In genomic region chr7:137755846-137756685, GRCh38 we compare ENCODE assay signal across 21 cellular contexts.
A peak's percentile ranks its signal among the peaks of the same experiment; 100 is the strongest.
DNase-seq lines count a peak whose midpoint lies in the region; ATAC-seq, FAIRE-seq and TF ChIP-seq lines count a peak whose summit lies in the region.
"Had no signal": no experiment of that assay in that cellular context is flagged by ENCODE, and none has a peak within 500 bp of the region (broad histone marks: within the 10 kb centered on the region; RNA-seq: fewer than 3 reads in every experiment).

No MANE protein-coding gene starts in this region.

- H3K4me3 ChIP-seq in AG10803 (ENCODE audit: low read length) (no peak overlapping the region), NB4 (ENCODE audit: low read depth, low read length) (peak overlapping the region; percentile 1), astrocyte (ENCODE audit: insufficient read depth, low read depth, low read length) (no peak overlapping the region), mesodermal cell (ENCODE audit: extremely low read depth, insufficient read depth, low read length, poor library complexity, severe bottlenecking) (no peak overlapping the region), H7 (ENCODE audit: insufficient read depth, low read depth, low read length) (no peak overlapping the region)
- H3K4me3 ChIP-seq: body of pancreas, uterus had no signal

- no peak for FAIRE-seq in astrocyte (lab: Jason Lieb, UNC)
- FAIRE-seq: GM12891 had no signal

- no peak for TF ChIP-seq POLR2A in NB4 (IDR thresholded peaks at IDR 0.05; ENCODE audit: extremely low read depth, insufficient read length)

- ATAC-seq in HG02798 (IDR thresholded peaks at IDR 0.05; ENCODE audit: poor library complexity, unreplicated experiment) (no peak), HG03139 (IDR thresholded peaks at IDR 0.05; ENCODE audit: unreplicated experiment) (no peak)
- ATAC-seq: body of pancreas; natural killer cell; stimulated activated naive CD8-positive, alpha-beta T cell treated with anti-CD3 and anti-CD28 coated beads, Interleukin-15, amount 100 ng/mL, for 72 hours had no signal

- H3K9me3 ChIP-seq in astrocyte (ENCODE audit: insufficient read depth, low read depth, low read length) (no peaks in the 10 kb centered on the region), mesodermal cell (ENCODE audit: control insufficient read depth, low read length) (no peaks in the 10 kb centered on the region)
- H3K9me3 ChIP-seq: body of pancreas, uterus had no signal

- H3K4me3 Mint-ChIP-seq in astrocyte (ENCODE audit: unreplicated experiment), result no peak overlapping the region
- H3K4me3 Mint-ChIP-seq: activated naive CD4-positive, alpha-beta T cell treated with anti-CD3 and anti-CD28 coated beads, Interleukin-2, amount 10 ng/mL, durations not matched to agents 7 days and 5 days; CD8-positive, alpha-beta memory T cell; natural killer cell; stimulated activated naive CD8-positive, alpha-beta T cell treated with anti-CD3 and anti-CD28 coated beads, Interleukin-15, amount 100 ng/mL, for 72 hours had no signal

- H2AFZ ChIP-seq in astrocyte (ENCODE audit: low read depth, low read length), result no peak overlapping the region

- H3K36me3 ChIP-seq in astrocyte (ENCODE audit: insufficient read depth, low read length) (no peaks in the 10 kb centered on the region), mesodermal cell (ENCODE audit: control insufficient read depth, insufficient read depth, low read length) (no peaks in the 10 kb centered on the region), H7 (replicated peaks; ENCODE audit: control insufficient read depth, insufficient read depth, low read length) (no peaks in the 10 kb centered on the region)
- H3K36me3 ChIP-seq: uterus had no signal

- peaks cover 2% of the 10 kb centered on the region for H3K36me3 Mint-ChIP-seq in astrocyte (ENCODE audit: low read depth, unreplicated experiment)
- H3K36me3 Mint-ChIP-seq: activated naive CD4-positive, alpha-beta T cell treated with anti-CD3 and anti-CD28 coated beads, Interleukin-2, amount 10 ng/mL, durations not matched to agents 7 days and 5 days; CD8-positive, alpha-beta memory T cell; natural killer cell had no signal

- peaks cover 21% of the 10 kb centered on the region for H3K4me1 ChIP-seq in astrocyte (ENCODE audit: insufficient read depth, low read length)
- H3K4me1 ChIP-seq in mesodermal cell (ENCODE audit: control insufficient read depth, insufficient read depth, low read length, poor library complexity, severe bottlenecking), result peaks cover 10% of the 10 kb centered on the region
- H3K4me1 ChIP-seq: uterus had no signal

- H3K4me1 Mint-ChIP-seq in astrocyte (ENCODE audit: low read depth, unreplicated experiment), result peaks cover 39% of the 10 kb centered on the region
- H3K4me1 Mint-ChIP-seq: activated naive CD4-positive, alpha-beta T cell treated with anti-CD3 and anti-CD28 coated beads, Interleukin-2, amount 10 ng/mL, durations not matched to agents 7 days and 5 days; CD8-positive, alpha-beta memory T cell; natural killer cell; stimulated activated naive CD8-positive, alpha-beta T cell treated with anti-CD3 and anti-CD28 coated beads, Interleukin-15, amount 100 ng/mL, for 72 hours had no signal

- DNase-seq in AG10803 (ENCODE audit: low read depth), result peak; percentile 47
- peak; percentile 59 for DNase-seq in NB4 (ENCODE audit: low read depth)
- DNase-seq in astrocyte (ENCODE audit: low read depth), result peak; percentile 26
- no peak for DNase-seq in cerebellar nuclear complex (lab: John Stamatoyannopoulos, UW)
- DNase-seq in H7, result no peak
- DNase-seq: activated naive CD4-positive, alpha-beta T cell treated with anti-CD3 and anti-CD28 coated beads, Interleukin-2, amount 10 ng/mL, durations not matched to agents 7 days and 5 days; activated T-cell treated with anti-CD3 and anti-CD28 coated beads for 4 hours; body of pancreas; CD8-positive, alpha-beta memory T cell; natural killer cell; NCI-H2029 treated with DMSO at 0.1 percent for 48 hours; NCI-H748 treated with DMSO at 0.1 percent for 48 hours; RPMI8226; stimulated activated naive CD8-positive, alpha-beta T cell treated with anti-CD3 and anti-CD28 coated beads, Interleukin-15, amount 100 ng/mL, for 72 hours; SW 1271; uterus had no signal

- TF ChIP-seq CTCF in AG10803 (conservative IDR thresholded peaks at IDR 0.05; ENCODE audit: low read length) (no peak), NB4 (IDR thresholded peaks at IDR 0.05; ENCODE audit: low read depth, low read length) (no peak), astrocyte (IDR thresholded peaks at IDR 0.05; ENCODE audit: insufficient read depth, low read depth, low read length) (no peak)

- no peaks in the 10 kb centered on the region for H3K79me2 ChIP-seq in astrocyte (ENCODE audit: insufficient read depth, low read length)

- H3K27ac Mint-ChIP-seq in astrocyte (ENCODE audit: unreplicated experiment), result peak overlapping the region; percentile 30
- H3K27ac Mint-ChIP-seq: activated naive CD4-positive, alpha-beta T cell treated with anti-CD3 and anti-CD28 coated beads, Interleukin-2, amount 10 ng/mL, durations not matched to agents 7 days and 5 days; CD8-positive, alpha-beta memory T cell; natural killer cell had no signal

- H3K4me2 ChIP-seq in astrocyte (ENCODE audit: low read length), result no peak overlapping the region

- no peaks in the 10 kb centered on the region for H3K27me3 ChIP-seq in astrocyte (ENCODE audit: insufficient read depth, low read length)
- no peaks in the 10 kb centered on the region for H3K27me3 ChIP-seq in H7 (ENCODE audit: control insufficient read depth, insufficient read depth, low read length)
- H3K27me3 ChIP-seq: body of pancreas, uterus had no signal

- H3K9ac ChIP-seq in astrocyte (ENCODE audit: low read length), result no peak overlapping the region

- H3K27ac ChIP-seq in astrocyte (ENCODE audit: low read depth, low read length) (no peak overlapping the region), mesodermal cell (ENCODE audit: low read depth, low read length, severe bottlenecking) (peak overlapping the region; percentile 31)
- H3K27ac ChIP-seq: body of pancreas, epithelial cell of prostate had no signal

- H3K27me3 Mint-ChIP-seq in astrocyte (ENCODE audit: low read depth, unreplicated experiment), result no peaks in the 10 kb centered on the region

- H3K9me3 Mint-ChIP-seq in astrocyte (ENCODE audit: unreplicated experiment), result no peaks in the 10 kb centered on the region
- H3K9me3 Mint-ChIP-seq: activated naive CD4-positive, alpha-beta T cell treated with anti-CD3 and anti-CD28 coated beads, Interleukin-2, amount 10 ng/mL, durations not matched to agents 7 days and 5 days; CD8-positive, alpha-beta memory T cell; natural killer cell; stimulated activated naive CD8-positive, alpha-beta T cell treated with anti-CD3 and anti-CD28 coated beads, Interleukin-15, amount 100 ng/mL, for 72 hours had no signal

- H4K20me1 ChIP-seq in astrocyte (ENCODE audit: insufficient read depth, low read length), result no peaks in the 10 kb centered on the region

- WGBS in mesodermal cell (ENCODE audit: insufficient coverage in 2 of 2), 2 experiments, result 33 to 100% methylated on average over 1 of the region's 6 CpGs

Comparison
In these comparisons a context has a peak if more than half of its experiments do, and no peak if none do; other contexts are left out.
1. DNase-seq: peak in AG10803 (single experiment), NB4 (single experiment) and astrocyte (single experiment); none in cerebellar nuclear complex (0 of 2) and H7 (single experiment).